In genomic region chr10:112448903-112449302, GRCh38 we compare ENCODE assay signal across 11 cellular contexts. TPM values are rescaled to one million over a fixed set of nuclear protein-coding genes. Genes with fewer than 3 reads are reported as not detected.
DNase-seq lines count a peak whose midpoint lies in the region; ATAC-seq, FAIRE-seq and TF ChIP-seq lines count a peak whose summit lies in the region.
"Had no signal": no experiment of that assay in that cellular context is flagged by ENCODE, and none has a peak within 500 bp of the region (broad histone marks: within the 10 kb centered on the region; RNA-seq: fewer than 3 reads in every experiment).

No MANE protein-coding gene starts in this region.

- H3K27ac Mint-ChIP-seq in CD8-positive, alpha-beta memory T cell, result peak overlapping the region in 6 of 8 donors; percentile 2 to 97 (median 52)
- no peak overlapping the region for H3K27ac Mint-ChIP-seq in effector memory CD8-positive, alpha-beta T cell

- intact Hi-C loops in OCI-LY7 (cut with micrococcal nuclease; ENCODE audit: unreplicated experiment), result loop anchor here (5.0 kb wide), 1 partner anchor 267 kb away; the partner anchor contains the start of gene GPAM

- H3K4me1 Mint-ChIP-seq in CD8-positive, alpha-beta memory T cell, result peaks cover 57 to 75% (median 70%) of the 10 kb centered on the region in 3 donors
- H3K4me1 Mint-ChIP-seq in effector memory CD8-positive, alpha-beta T cell (ENCODE audit: low read depth in 2 of 2), result peaks cover 28 to 49% of the 10 kb centered on the region in 2 donors

- peak overlapping the region; percentile 54 to 98 (median 87) for H3K4me3 Mint-ChIP-seq in CD8-positive, alpha-beta memory T cell
- H3K4me3 Mint-ChIP-seq in effector memory CD8-positive, alpha-beta T cell, result peak overlapping the region; percentile 11 to 94

- H3K4me3 ChIP-seq in A549 (no peak overlapping the region), OCI-LY7 (ENCODE audit: low read depth, low read length, poor library complexity, severe bottlenecking) (peak overlapping the region; percentile 100), gastroesophageal sphincter (no peak overlapping the region)
- no peak overlapping the region for H3K4me3 ChIP-seq in CD8-positive, alpha-beta memory T cell (ENCODE audit: low read length)

- H3K9me3 Mint-ChIP-seq in CD8-positive, alpha-beta memory T cell, result no peaks in the 10 kb centered on the region
- H3K9me3 Mint-ChIP-seq in effector memory CD8-positive, alpha-beta T cell, result no peaks in the 10 kb centered on the region

- H2AFZ ChIP-seq in OCI-LY7 (ENCODE audit: low read length), result no peak overlapping the region

- BruUV-seq in OCI-LY7 (replicated peaks; lab: Mats Ljungman, UMichigan), result no TSS peak

- no peak for TF ChIP-seq RAD21 in A549 (conservative IDR thresholded peaks at IDR 0.05 in 1 of 2, IDR thresholded peaks at IDR 0.05 in 1 of 2)

- H3K27me3 ChIP-seq in CD8-positive, alpha-beta memory T cell (ENCODE audit: insufficient read depth, low read length, poor library complexity, severe bottlenecking), result no peaks in the 10 kb centered on the region
- H3K27me3 ChIP-seq in gastroesophageal sphincter, result no peaks in the 10 kb centered on the region

- TF ChIP-seq CTCF in A549 (IDR thresholded peaks at IDR 0.05) (no peak), OCI-LY7 (conservative IDR thresholded peaks at IDR 0.05; ENCODE audit: low read length) (no peak), gastroesophageal sphincter (IDR thresholded peaks at IDR 0.05) (no peak)

- TF ChIP-seq POLR2A in A549 (IDR thresholded peaks at IDR 0.05; ENCODE audit: low read length) (no peak), gastroesophageal sphincter (IDR thresholded peaks at IDR 0.05) (no peak)

- no peaks in the 10 kb centered on the region for H3K27me3 Mint-ChIP-seq in CD8-positive, alpha-beta memory T cell
- no peaks in the 10 kb centered on the region for H3K27me3 Mint-ChIP-seq in effector memory CD8-positive, alpha-beta T cell

- CTCF ChIA-PET in A549 (lab: Yijun Ruan, JAX), result interaction anchor here (0.6 to 1.5 kb wide), 5 partner anchors 9 to 1072 kb away, joined by 3 to 6 read pairs (median 3); no protein-coding TSS in a partner anchor
- CTCF ChIA-PET in CD8-positive, alpha-beta memory T cell (lab: Charles Lee), result no interaction called here
- CTCF ChIA-PET in OCI-LY7 (lab: Charles Lee; ENCODE audit: unreplicated experiment), result no interaction called here

- H3K4me2 ChIP-seq in A549 (peak overlapping the region; percentile 94; the same call in 2 of the 3 replicates), OCI-LY7 (ENCODE audit: low read length) (peak overlapping the region; percentile 84)

- POLR2A ChIA-PET in A549 (lab: Yijun Ruan, JAX), result no interaction called here
- POLR2A ChIA-PET in CD8-positive, alpha-beta memory T cell (lab: Charles Lee), result no interaction called here
- POLR2A ChIA-PET in OCI-LY7 (lab: Charles Lee), result interaction anchor here (0.5 kb wide), 1 partner anchor 116 kb away, joined by 3 read pairs; no protein-coding TSS in a partner anchor

- H3K36me3 ChIP-seq in CD8-positive, alpha-beta memory T cell (ENCODE audit: insufficient read depth, low read length), result no peaks in the 10 kb centered on the region
- peaks cover 50% of the 10 kb centered on the region for H3K36me3 ChIP-seq in OCI-LY7 (ENCODE audit: insufficient read depth, low read length)
- peaks cover 0 to 22% of the 10 kb centered on the region in 2 donors for H3K36me3 ChIP-seq in gastroesophageal sphincter

- H3K4me1 ChIP-seq in A549 (peaks cover 17% of the 10 kb centered on the region), OCI-LY7 (ENCODE audit: insufficient read depth, low read length, poor library complexity, severe bottlenecking) (peaks cover 24% of the 10 kb centered on the region), gastroesophageal sphincter (peaks cover 11 to 45% (median 15%) of the 10 kb centered on the region in 3 donors)
- peaks cover 30% of the 10 kb centered on the region for H3K4me1 ChIP-seq in CD8-positive, alpha-beta memory T cell (ENCODE audit: insufficient read depth, low read length)

- H4K20me1 ChIP-seq in OCI-LY7 (ENCODE audit: insufficient read depth, low read length), result peaks cover 21% of the 10 kb centered on the region; the same call in 1 of the 2 replicates

- peaks cover 80% of the 10 kb centered on the region for H3K79me2 ChIP-seq in OCI-LY7 (ENCODE audit: insufficient read depth, low read depth, low read length)

- no peak for FAIRE-seq in A549 (lab: Jason Lieb, UNC)

- H3K9me3 ChIP-seq in A549 (peaks cover 9% of the 10 kb centered on the region), OCI-LY7 (ENCODE audit: low read length) (no peaks in the 10 kb centered on the region), gastroesophageal sphincter (no peaks in the 10 kb centered on the region)
- no peaks in the 10 kb centered on the region for H3K9me3 ChIP-seq in CD8-positive, alpha-beta memory T cell (ENCODE audit: low read length)
- H3K9me3 ChIP-seq: psoas muscle had no signal

- peaks cover 0 to 47% (median 0%) of the 10 kb centered on the region in 3 donors for H3K36me3 Mint-ChIP-seq in CD8-positive, alpha-beta memory T cell
- peaks cover 38% of the 10 kb centered on the region for H3K36me3 Mint-ChIP-seq in effector memory CD8-positive, alpha-beta T cell (ENCODE audit: insufficient read depth)

- no peak for ATAC-seq in A549
- ATAC-seq in effector memory CD8-positive, alpha-beta T cell (replicated peaks), result no peak
- no peak for ATAC-seq in gastroesophageal sphincter
- ATAC-seq in HG03460 (IDR thresholded peaks at IDR 0.05; ENCODE audit: unreplicated experiment), result no peak
- ATAC-seq in GM18873 (IDR thresholded peaks at IDR 0.05; ENCODE audit: low FRiP score, unreplicated experiment), result no peak
- ATAC-seq: psoas muscle had no signal

- H3K9me2 ChIP-seq in OCI-LY7 (ENCODE audit: insufficient read depth, low read length), result no peaks in the 10 kb centered on the region

- TF ChIP-seq EP300 in A549 (IDR thresholded peaks at IDR 0.05) (no peak), gastroesophageal sphincter (IDR thresholded peaks at IDR 0.05) (no peak)

- no peak overlapping the region for H3K27ac ChIP-seq in A549
- no peak overlapping the region for H3K27ac ChIP-seq in CD8-positive, alpha-beta memory T cell (ENCODE audit: low read depth, low read length)
- no peak overlapping the region for H3K27ac ChIP-seq in OCI-LY7 (ENCODE audit: low read depth, low read length, poor library complexity, severe bottlenecking)
- no peak overlapping the region for H3K27ac ChIP-seq in gastroesophageal sphincter
- H3K27ac ChIP-seq: psoas muscle had no signal

- DNase-seq in A549 (ENCODE audit: low read depth in 1 of 2, low spot score in 1 of 2), result no peak
- DNase-seq in CD8-positive, alpha-beta memory T cell, result no peak
- no peak for DNase-seq in OCI-LY7 (ENCODE audit: low spot score)
- DNase-seq in effector memory CD8-positive, alpha-beta T cell, result no peak
- DNase-seq in stimulated activated CD4-positive, alpha-beta T cell treated with anti-CD3 and anti-CD28 coated beads, Interleukin-1b, Interleukin-23, amount 100 ng/mL, for 48 hours, result no peak
- DNase-seq: amygdala, IMR-90, psoas muscle had no signal

- WGBS in A549 (ENCODE audit: missing lambda C conversion rate), result 92% methylated on average over 4 of the region's 4 CpGs
- WGBS in gastroesophageal sphincter (ENCODE audit: low coverage in 1 of 2), 2 donors, result 64 to 87% methylated on average over 4 of the region's 4 CpGs

TF ChIP-seq in A549, 52 proteins besides CTCF, POLR2A, EP300 and RAD21:
- TF ChIP-seq ZFP36 (IDR thresholded peaks at IDR 0.05; ENCODE audit: borderline replicate concordance, partially characterized antibody), result no peak
- no peak for TF ChIP-seq MAZ (IDR thresholded peaks at IDR 0.05; ENCODE audit: borderline replicate concordance, low read depth, low read length)

RNA-seq across cellular contexts. Expression of gene VTI1A, which starts 1.9 kb away (rescaled TPM):
- polyA plus RNA-seq in A549 (2011; rRNA removed) (20.3 and 25.3 TPM in 2 replicates), A549 (2017; fragmentation: RNase III; extraction: RNeasy Plus Mini Kit Qiagen cat#74134 plus additional on column Dnase treatment) (16.7 to 17.2 TPM (median 17.0 TPM) in 3 replicates)
- polyA plus RNA-seq in A549 (2012; cell fraction: cytosol; rRNA removed), result 6.8 and 7.3 TPM in 2 replicates
- 10.6 and 19.1 TPM in 2 replicates for polyA plus RNA-seq in A549 (2012; cell fraction: nucleus; rRNA removed)
- polyA minus RNA-seq in A549 (2011; rRNA and poly(A)+ RNA removed), result 16.5 and 19.8 TPM in 2 replicates
- total RNA-seq in CD8-positive, alpha-beta memory T cell, result 10 to 100 TPM; 38.2 to 40.1 TPM
- 28.1 TPM for polyA plus RNA-seq in CD8-positive, alpha-beta memory T cell
- total RNA-seq in OCI-LY7 (2014; rRNA removed; shearing (Covaris generic)), result 39.4 and 70.8 TPM in 2 replicates
- total RNA-seq in OCI-LY7 (2022) (42.6 and 45.2 TPM in 2 replicates), gastroesophageal sphincter (10 to 100 TPM; 19.6 to 81.9 (median 43.1) TPM)

RNA-seq across cellular contexts. Expression of gene ZDHHC6, which starts 2.2 kb away (rescaled TPM):
- 43.0 and 57.0 TPM in 2 replicates for polyA plus RNA-seq in A549 (2011; rRNA removed)
- polyA plus RNA-seq in A549 (2012; cell fraction: cytosol; rRNA removed), result 11.6 and 14.2 TPM in 2 replicates
- 9.9 and 17.5 TPM in 2 replicates for polyA plus RNA-seq in A549 (2012; cell fraction: nucleus; rRNA removed)
- polyA plus RNA-seq in A549 (2017; fragmentation: RNase III; extraction: RNeasy Plus Mini Kit Qiagen cat#74134 plus additional on column Dnase treatment), result 37.2 to 40.4 TPM (median 38.2 TPM) in 3 replicates
- polyA minus RNA-seq in A549 (2011; rRNA and poly(A)+ RNA removed), result 15.9 and 16.8 TPM in 2 replicates
- 10 to 100 TPM; 49.3 to 56.4 TPM for total RNA-seq in CD8-positive, alpha-beta memory T cell
- 48.3 TPM for polyA plus RNA-seq in CD8-positive, alpha-beta memory T cell
- 29.9 and 31.5 TPM in 2 replicates for total RNA-seq in OCI-LY7 (2014; rRNA removed; shearing (Covaris generic))
- 33.1 and 33.8 TPM in 2 replicates for total RNA-seq in OCI-LY7 (2022)
- 10 to 100 TPM; 12.0 to 28.2 (median 21.4) TPM for total RNA-seq in gastroesophageal sphincter

Comparison
In these comparisons a context has a peak if more than half of its experiments do, and no peak if none do; other contexts are left out.
1. H3K27ac Mint-ChIP-seq: peak in CD8-positive, alpha-beta memory T cell (6 of 8); none in effector memory CD8-positive, alpha-beta T cell (0 of 2).